In genomic region chr2:72917138-72917874, GRCh38 we compare ENCODE assay signal across 8 cellular contexts. TPM values are rescaled to one million over a fixed set of nuclear protein-coding genes. Genes with fewer than 3 reads are reported as not detected.
DNase-seq lines count a peak whose midpoint lies in the region; ATAC-seq and TF ChIP-seq lines count a peak whose summit lies in the region.

Gene EMX1 (plus strand): TSS chr2:72917519. CDS start chr2:72917853, 334 bp downstream.

- peak; percentile 88 for DNase-seq in GM13976 (ENCODE audit: low spot score)
- peak; percentile 22 for DNase-seq in NCI-H2081 treated with DMSO at 0.1 percent for 48 hours (lab: John Stamatoyannopoulos, UW)
- DNase-seq in activated CD8-positive, alpha-beta T cell treated with anti-CD3 and anti-CD28 coated beads, Interleukin-2, amount 10 ng/mL, durations not matched to agents 7 days and 5 days = peak; percentile 54
- peak; percentile 69 for DNase-seq in occipital lobe (lab: John Stamatoyannopoulos, UW)

- in situ Hi-C loops in GM13976 (cut with MboI; ENCODE audit: low sequenced_read_pairs, unreplicated experiment) = no loop called here

- H3K4me3 Mint-ChIP-seq in activated CD8-positive, alpha-beta T cell treated with anti-CD3 and anti-CD28 coated beads, Interleukin-2, amount 10 ng/mL, durations not matched to agents 7 days and 5 days = peak within 1 kb of the TSS; percentile 58

- POLR2A ChIA-PET in activated CD8-positive, alpha-beta T cell treated with anti-CD3 and anti-CD28 coated beads, Interleukin-2, amount 10 ng/mL, durations not matched to agents 7 days and 5 days (lab: Charles Lee) = no interaction called here

- no peak within 1 kb of the TSS for H3K27ac Mint-ChIP-seq in activated CD8-positive, alpha-beta T cell treated with anti-CD3 and anti-CD28 coated beads, Interleukin-2, amount 10 ng/mL, durations not matched to agents 7 days and 5 days

- peaks cover 3 to 66% (median 51%) of the 10 kb centered on the region in 3 donors for H3K4me1 ChIP-seq in gastroesophageal sphincter

- peaks cover 30% of the 10 kb centered on the region for H3K4me1 Mint-ChIP-seq in activated CD8-positive, alpha-beta T cell treated with anti-CD3 and anti-CD28 coated beads, Interleukin-2, amount 10 ng/mL, durations not matched to agents 7 days and 5 days (ENCODE audit: low read depth)

- peaks cover 76% of the 10 kb centered on the region for H3K27me3 Mint-ChIP-seq in activated CD8-positive, alpha-beta T cell treated with anti-CD3 and anti-CD28 coated beads, Interleukin-2, amount 10 ng/mL, durations not matched to agents 7 days and 5 days (ENCODE audit: low read depth)

- H3K4me3 ChIP-seq in gastroesophageal sphincter = peak within 1 kb of the TSS; percentile 15 to 48

- WGBS in gastroesophageal sphincter (ENCODE audit: low coverage in 1 of 2), 2 donors = 0 to 2% methylated on average over 5 to 7 of the region's 82 CpGs

- TF ChIP-seq CTCF in GM13976 (IDR thresholded peaks at IDR 0.05; ENCODE audit: borderline replicate concordance, control extremely low read depth, extremely low read depth, insufficient read depth, missing control alignments) (no peak), gastroesophageal sphincter (IDR thresholded peaks at IDR 0.05) (no peak)

- peaks cover 100% of the 10 kb centered on the region for H3K27me3 ChIP-seq in gastroesophageal sphincter

- TF ChIP-seq POLR2A in gastroesophageal sphincter (IDR thresholded peaks at IDR 0.05) = no peak

- no peaks in the 10 kb centered on the region for H3K36me3 ChIP-seq in gastroesophageal sphincter

- no peak for TF ChIP-seq EP300 in gastroesophageal sphincter (IDR thresholded peaks at IDR 0.05)

- no peak within 1 kb of the TSS for H3K27ac ChIP-seq in gastroesophageal sphincter

- no peaks in the 10 kb centered on the region for H3K9me3 Mint-ChIP-seq in activated CD8-positive, alpha-beta T cell treated with anti-CD3 and anti-CD28 coated beads, Interleukin-2, amount 10 ng/mL, durations not matched to agents 7 days and 5 days (ENCODE audit: insufficient read depth)

- CTCF ChIA-PET in activated CD8-positive, alpha-beta T cell treated with anti-CD3 and anti-CD28 coated beads, Interleukin-2, amount 10 ng/mL, durations not matched to agents 7 days and 5 days (lab: Charles Lee) = interaction anchor here (1.5 to 2.8 kb wide), 6 partner anchors 9 to 260 kb away, joined by 3 to 10 read pairs (median 7); partner anchors contain the start of gene SPR

- H3K36me3 Mint-ChIP-seq in activated CD8-positive, alpha-beta T cell treated with anti-CD3 and anti-CD28 coated beads, Interleukin-2, amount 10 ng/mL, durations not matched to agents 7 days and 5 days (ENCODE audit: low read depth) = no peaks in the 10 kb centered on the region

- no peaks in the 10 kb centered on the region for H3K9me3 ChIP-seq in gastroesophageal sphincter

- ATAC-seq in HG02623 (IDR thresholded peaks at IDR 0.05; ENCODE audit: unreplicated experiment) (peak; percentile 31), gastroesophageal sphincter (peak; percentile 13), GM19328 (IDR thresholded peaks at IDR 0.05; ENCODE audit: unreplicated experiment) (no peak), GM18517 (IDR thresholded peaks at IDR 0.05; ENCODE audit: unreplicated experiment) (no peak)
- peak; percentile 47 for ATAC-seq in activated CD8-positive, alpha-beta T cell treated with anti-CD3 and anti-CD28 coated beads, Interleukin-2, amount 10 ng/mL, durations not matched to agents 7 days and 5 days

RNA-seq across cellular contexts. Expression of gene EMX1, which starts in this region (rescaled TPM):
- not detected for total RNA-seq in activated CD8-positive, alpha-beta T cell treated with anti-CD3 and anti-CD28 coated beads, Interleukin-2, amount 10 ng/mL, durations not matched to agents 7 days and 5 days
- total RNA-seq in gastroesophageal sphincter (under 1 TPM in 1 of 4 donors, not detected in 3; 0.15 TPM), occipital lobe (21.1 TPM)

Comparison
In these comparisons a context has a peak if more than half of its experiments do, and no peak if none do; other contexts are left out.
1. RNA of gene EMX1 (total RNA-seq): 21.1 TPM in occipital lobe (single experiment); not detected in activated CD8-positive, alpha-beta T cell treated with anti-CD3 and anti-CD28 coated beads, Interleukin-2, amount 10 ng/mL, durations not matched to agents 7 days and 5 days and 0.15 TPM in gastroesophageal sphincter; every median in the first group is over 10 times any median in the second.
2. Peak in DNase-seq and ATAC-seq in activated CD8-positive, alpha-beta T cell treated with anti-CD3 and anti-CD28 coated beads, Interleukin-2, amount 10 ng/mL, durations not matched to agents 7 days and 5 days; RNA of the gene not detected or under 1 TPM.
3. Peak in ATAC-seq and H3K4me3 ChIP-seq in gastroesophageal sphincter; RNA of the gene not detected or under 1 TPM.
4. DNase-seq: peak in every context shown above with its lines; median percentile 88 in GM13976; 69 in occipital lobe; 54 in activated CD8-positive, alpha-beta T cell treated with anti-CD3 and anti-CD28 coated beads, Interleukin-2, amount 10 ng/mL, durations not matched to agents 7 days and 5 days; 22 in NCI-H2081 treated with DMSO at 0.1 percent for 48 hours.